ENCODE assay signal across 1 cellular context in genomic region chr17:42179911-42180410, GRCh38.
A peak's percentile ranks its signal among the peaks of the same experiment; 100 is the strongest.
TF ChIP-seq lines count a peak whose summit lies in the region.

No MANE protein-coding gene starts in this region.

TF ChIP-seq in HepG2, 621 proteins besides CTCF, POLR2A, EP300 and RAD21 (continued from another document and continues in another):
- TF ChIP-seq WIZ (CRISPR knock-in tag; IDR thresholded peaks at IDR 0.05) (peak; percentile 99), NFIB (CRISPR knock-in tag; IDR thresholded peaks at IDR 0.05; ENCODE audit: borderline replicate concordance) (no peak), SP1 (IDR thresholded peaks at IDR 0.05) (no peak), SP1 (CRISPR knock-in tag; IDR thresholded peaks at IDR 0.05) (0 out of 2 replicates have a peak, but pooled peaks have one; percentile 16), HINFP (CRISPR knock-in tag; IDR thresholded peaks at IDR 0.05; ENCODE audit: low read depth) (peak; percentile 67; the same call in 1 of the 2 replicates), ZFP36L1 (CRISPR knock-in tag; IDR thresholded peaks at IDR 0.05) (no peak), SRSF1 (optimal IDR thresholded peaks at IDR 0.05; ENCODE audit: low read depth, low read length) (no peak), ZNF30 (CRISPR knock-in tag; IDR thresholded peaks at IDR 0.05) (no peak), ZNF567 (CRISPR knock-in tag; IDR thresholded peaks at IDR 0.05; ENCODE audit: borderline replicate concordance) (no peak), MAZ (IDR thresholded peaks at IDR 0.05; ENCODE audit: borderline replicate concordance, low read depth, low read length) (peak; percentile 57; the same call in 1 of the 2 replicates), MAZ (CRISPR knock-in tag; IDR thresholded peaks at IDR 0.05; ENCODE audit: low read depth) (peak; percentile 87), NFYB (CRISPR knock-in tag; IDR thresholded peaks at IDR 0.05) (0 out of 2 replicates have a peak, but pooled peaks have one; percentile 24), ZSCAN9 (CRISPR knock-in tag; IDR thresholded peaks at IDR 0.05; ENCODE audit: borderline replicate concordance) (peak; percentile 98), ZNF580 (CRISPR knock-in tag; IDR thresholded peaks at IDR 0.05; ENCODE audit: borderline replicate concordance, low read depth) (peak; percentile 98), ZFY (CRISPR knock-in tag; IDR thresholded peaks at IDR 0.05) (peak; percentile 56; the same call in 1 of the 2 replicates), ARNT (IDR thresholded peaks at IDR 0.05) (no peak), RFX1 (IDR thresholded peaks at IDR 0.05) (peak; percentile 44; the same call in 1 of the 2 replicates), ELF1 (CRISPR knock-in tag; IDR thresholded peaks at IDR 0.05) (0 out of 2 replicates have a peak, but pooled peaks have one; percentile 16), TOE1 (CRISPR knock-in tag; IDR thresholded peaks at IDR 0.05) (peak; percentile 72; the same call in 1 of the 2 replicates), AKNA (CRISPR knock-in tag; IDR thresholded peaks at IDR 0.05; ENCODE audit: borderline replicate concordance) (peak; percentile 95), ZNF616 (CRISPR knock-in tag; IDR thresholded peaks at IDR 0.05; ENCODE audit: low read depth) (peak; percentile 86; the same call in 1 of the 2 replicates), ZNF512 (CRISPR knock-in tag; IDR thresholded peaks at IDR 0.05) (no peak), ZMYM4 (CRISPR knock-in tag; IDR thresholded peaks at IDR 0.05) (peak; percentile 51), ZNF792 (CRISPR knock-in tag; IDR thresholded peaks at IDR 0.05) (peak; percentile 95), ZNF256 (CRISPR knock-in tag; conservative IDR thresholded peaks at IDR 0.05) (peak; percentile 97), ZMYM2 (CRISPR knock-in tag; IDR thresholded peaks at IDR 0.05) (no peak), ZNF260 (CRISPR knock-in tag; IDR thresholded peaks at IDR 0.05; ENCODE audit: borderline replicate concordance, low read depth) (no peak), ZNF446 (CRISPR knock-in tag; IDR thresholded peaks at IDR 0.05) (peak; percentile 94; the same call in 1 of the 2 replicates), ATF7-NPFF (CRISPR knock-in tag; IDR thresholded peaks at IDR 0.05; ENCODE audit: low read depth) (peak; percentile 87), ZNF275 (CRISPR knock-in tag; IDR thresholded peaks at IDR 0.05; ENCODE audit: borderline replicate concordance) (peak; percentile 88; the same call in 1 of the 2 replicates), MAFG (CRISPR knock-in tag; IDR thresholded peaks at IDR 0.05) (no peak), MXD3 (CRISPR knock-in tag; IDR thresholded peaks at IDR 0.05) (peak; percentile 97), REST (IDR thresholded peaks at IDR 0.05; ENCODE audit: borderline replicate concordance in 1 of 2, low read depth in 1 of 2, low read length in 2 of 2) (peak; percentile 87 to 98), SATB2 (CRISPR knock-in tag; IDR thresholded peaks at IDR 0.05) (peak; percentile 92; the same call in 1 of the 2 replicates), RBM22 (optimal IDR thresholded peaks at IDR 0.05; ENCODE audit: low read length) (no peak), ZSCAN21 (CRISPR knock-in tag; IDR thresholded peaks at IDR 0.05; ENCODE audit: borderline replicate concordance) (0 out of 2 replicates have a peak, but pooled peaks have one; percentile 75)
- TF ChIP-seq, protein P1, sequence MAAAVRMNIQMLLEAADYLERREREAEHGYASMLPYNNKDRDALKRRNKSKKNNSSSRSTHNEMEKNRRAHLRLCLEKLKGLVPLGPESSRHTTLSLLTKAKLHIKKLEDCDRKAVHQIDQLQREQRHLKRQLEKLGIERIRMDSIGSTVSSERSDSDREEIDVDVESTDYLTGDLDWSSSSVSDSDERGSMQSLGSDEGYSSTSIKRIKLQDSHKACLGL (CRISPR knock-in tag; IDR thresholded peaks at IDR 0.05): peak; percentile 37; the same call in 1 of the 2 replicates
- TF ChIP-seq, protein P2, sequence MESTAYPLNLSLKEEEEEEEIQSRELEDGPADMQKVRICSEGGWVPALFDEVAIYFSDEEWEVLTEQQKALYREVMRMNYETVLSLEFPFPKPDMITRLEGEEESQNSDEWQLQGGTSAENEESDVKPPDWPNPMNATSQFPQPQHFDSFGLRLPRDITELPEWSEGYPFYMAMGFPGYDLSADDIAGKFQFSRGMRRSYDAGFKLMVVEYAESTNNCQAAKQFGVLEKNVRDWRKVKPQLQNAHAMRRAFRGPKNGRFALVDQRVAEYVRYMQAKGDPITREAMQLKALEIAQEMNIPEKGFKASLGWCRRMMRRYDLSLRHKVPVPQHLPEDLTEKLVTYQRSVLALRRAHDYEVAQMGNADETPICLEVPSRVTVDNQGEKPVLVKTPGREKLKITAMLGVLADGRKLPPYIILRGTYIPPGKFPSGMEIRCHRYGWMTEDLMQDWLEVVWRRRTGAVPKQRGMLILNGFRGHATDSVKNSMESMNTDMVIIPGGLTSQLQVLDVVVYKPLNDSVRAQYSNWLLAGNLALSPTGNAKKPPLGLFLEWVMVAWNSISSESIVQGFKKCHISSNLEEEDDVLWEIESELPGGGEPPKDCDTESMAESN (CRISPR knock-in tag; conservative IDR thresholded peaks at IDR 0.05): peak; percentile 70; the same call in 1 of the 2 replicates
- TF ChIP-seq, protein P3, sequence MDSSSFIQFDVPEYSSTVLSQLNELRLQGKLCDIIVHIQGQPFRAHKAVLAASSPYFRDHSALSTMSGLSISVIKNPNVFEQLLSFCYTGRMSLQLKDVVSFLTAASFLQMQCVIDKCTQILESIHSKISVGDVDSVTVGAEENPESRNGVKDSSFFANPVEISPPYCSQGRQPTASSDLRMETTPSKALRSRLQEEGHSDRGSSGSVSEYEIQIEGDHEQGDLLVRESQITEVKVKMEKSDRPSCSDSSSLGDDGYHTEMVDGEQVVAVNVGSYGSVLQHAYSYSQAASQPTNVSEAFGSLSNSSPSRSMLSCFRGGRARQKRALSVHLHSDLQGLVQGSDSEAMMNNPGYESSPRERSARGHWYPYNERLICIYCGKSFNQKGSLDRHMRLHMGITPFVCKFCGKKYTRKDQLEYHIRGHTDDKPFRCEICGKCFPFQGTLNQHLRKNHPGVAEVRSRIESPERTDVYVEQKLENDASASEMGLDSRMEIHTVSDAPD (CRISPR knock-in tag; IDR thresholded peaks at IDR 0.05): no peak
- TF ChIP-seq, protein P4, sequence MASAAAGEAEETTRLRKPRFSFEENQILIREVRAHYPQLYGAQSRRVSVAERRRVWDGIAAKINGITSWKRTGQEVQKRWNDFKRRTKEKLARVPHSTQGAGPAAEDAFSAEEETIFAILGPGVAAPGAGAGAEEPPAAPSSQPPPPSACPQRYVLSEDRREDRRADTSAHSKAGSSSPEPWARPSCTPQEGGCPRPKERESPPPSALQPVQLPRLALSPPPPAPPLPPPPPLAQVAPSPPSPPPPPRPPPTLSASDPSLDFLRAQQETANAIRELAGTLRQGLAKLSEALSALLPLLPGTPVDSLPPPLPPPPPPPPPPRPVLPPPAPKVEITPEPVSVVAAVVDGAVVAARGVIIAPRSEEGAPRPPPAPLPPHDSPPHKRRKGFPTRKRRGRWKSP (CRISPR knock-in tag; IDR thresholded peaks at IDR 0.05): peak; percentile 59; the same call in 1 of the 2 replicates
- TF ChIP-seq, protein P5, sequence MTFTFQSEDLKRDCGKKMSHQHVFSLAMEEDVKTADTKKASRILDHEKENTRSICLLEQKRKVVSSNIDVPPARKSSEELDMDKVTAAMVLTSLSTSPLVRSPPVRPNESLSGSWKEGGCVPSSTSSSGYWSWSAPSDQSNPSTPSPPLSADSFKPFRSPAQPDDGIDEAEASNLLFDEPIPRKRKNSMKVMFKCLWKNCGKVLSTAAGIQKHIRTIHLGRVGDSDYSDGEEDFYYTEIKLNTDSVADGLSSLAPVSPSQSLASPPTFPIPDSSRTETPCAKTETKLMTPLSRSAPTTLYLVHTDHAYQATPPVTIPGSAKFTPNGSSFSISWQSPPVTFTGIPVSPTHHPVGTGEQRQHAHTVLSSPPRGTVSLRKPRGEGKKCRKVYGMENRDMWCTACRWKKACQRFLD (CRISPR knock-in tag; IDR thresholded peaks at IDR 0.05; ENCODE audit: borderline replicate concordance): peak; percentile 78; the same call in 1 of the 2 replicates
